In genomic region chr1:201511396-201511795, GRCh38 we compare ENCODE assay signal across 13 cellular contexts. TPM values are rescaled to one million over a fixed set of nuclear protein-coding genes. Genes with fewer than 3 reads are reported as not detected.
DNase-seq lines count a peak whose midpoint lies in the region; ATAC-seq and TF ChIP-seq lines count a peak whose summit lies in the region.
"Had no signal": no experiment of that assay in that cellular context is flagged by ENCODE, and none has a peak within 500 bp of the region (broad histone marks: within the 10 kb centered on the region; RNA-seq: fewer than 3 reads in every experiment).

No MANE protein-coding gene starts in this region.

- 74% methylated on average over 6 of the region's 6 CpGs for WGBS in esophagus muscularis mucosa
- 45 to 54% methylated on average over 6 of the region's 6 CpGs for WGBS in tibial nerve, 2 donors

- intact Hi-C loops in OCI-LY7 (cut with micrococcal nuclease; ENCODE audit: unreplicated experiment) (no loop called here), esophagus muscularis mucosa (cut with DNase I) (no loop called here)

- no peaks in the 10 kb centered on the region for H4K20me1 ChIP-seq in OCI-LY7 (ENCODE audit: insufficient read depth, low read length)

- H3K36me3 ChIP-seq in OCI-LY7 (ENCODE audit: insufficient read depth, low read length) (no peaks in the 10 kb centered on the region), esophagus muscularis mucosa (peaks cover 0 to 6% (median 0%) of the 10 kb centered on the region in 4 donors), tibial nerve (no peaks in the 10 kb centered on the region)

- no TSS peak for BruUV-seq in OCI-LY7 (replicated peaks; lab: Mats Ljungman, UMichigan)

- peak overlapping the region; percentile 79 for H3K4me2 ChIP-seq in OCI-LY7 (ENCODE audit: low read length)

- H3K4me3 Mint-ChIP-seq in nephron progenitor cell: no peak overlapping the region
- H3K4me3 Mint-ChIP-seq: T-helper 17 cell had no signal

- CTCF ChIA-PET in OCI-LY7 (lab: Charles Lee; ENCODE audit: unreplicated experiment): interaction anchor here (1.1 to 6.1 kb wide), 4 partner anchors 8 to 30 kb away, joined by 3 to 82 read pairs (median 14); no protein-coding TSS in a partner anchor

- peaks cover 23% of the 10 kb centered on the region for H3K4me1 Mint-ChIP-seq in nephron progenitor cell

- TF ChIP-seq CTCF in OCI-LY7 (conservative IDR thresholded peaks at IDR 0.05; ENCODE audit: low read length): no peak
- TF ChIP-seq CTCF in esophagus muscularis mucosa (IDR thresholded peaks at IDR 0.05): no peak
- TF ChIP-seq CTCF in nephron progenitor cell (IDR thresholded peaks at IDR 0.05): no peak
- TF ChIP-seq CTCF in tibial nerve (IDR thresholded peaks at IDR 0.05): no peak

- H3K4me3 ChIP-seq in OCI-LY7 (ENCODE audit: low read depth, low read length, poor library complexity, severe bottlenecking) (peak overlapping the region; percentile 46), esophagus muscularis mucosa (no peak overlapping the region), tibial nerve (no peak overlapping the region)

- no peaks in the 10 kb centered on the region for H3K36me3 Mint-ChIP-seq in nephron progenitor cell (ENCODE audit: low read depth)

- no peak for ATAC-seq in GM19328 (IDR thresholded peaks at IDR 0.05; ENCODE audit: unreplicated experiment)
- ATAC-seq: T-helper 17 cell had no signal

- peak overlapping the region; percentile 58 for H3K27ac ChIP-seq in OCI-LY7 (ENCODE audit: low read depth, low read length, poor library complexity, severe bottlenecking)
- H3K27ac ChIP-seq in esophagus muscularis mucosa (replicated peaks in 1 of 4): peak overlapping the region; percentile 93 to 99 (median 97)
- H3K27ac ChIP-seq in tibial nerve: peak overlapping the region; percentile 55 to 88 (median 78)

- H3K9me3 ChIP-seq in OCI-LY7 (ENCODE audit: low read length): no peaks in the 10 kb centered on the region
- no peaks in the 10 kb centered on the region for H3K9me3 ChIP-seq in esophagus muscularis mucosa
- no peaks in the 10 kb centered on the region for H3K9me3 ChIP-seq in tibial nerve

- H3K4me1 ChIP-seq in OCI-LY7 (ENCODE audit: insufficient read depth, low read length, poor library complexity, severe bottlenecking) (peaks cover 62% of the 10 kb centered on the region), esophagus muscularis mucosa (peaks cover 40 to 59% (median 51%) of the 10 kb centered on the region in 4 donors), tibial nerve (peaks cover 0 to 44% (median 31%) of the 10 kb centered on the region in 4 donors)

- H3K9me3 Mint-ChIP-seq in nephron progenitor cell: no peaks in the 10 kb centered on the region

- H3K79me2 ChIP-seq in OCI-LY7 (ENCODE audit: insufficient read depth, low read depth, low read length): peaks cover 2% of the 10 kb centered on the region; the same call in 1 of the 2 replicates

- peaks cover 43% of the 10 kb centered on the region for H3K27me3 Mint-ChIP-seq in nephron progenitor cell (ENCODE audit: low read depth, poor library complexity)
- H3K27me3 Mint-ChIP-seq: T-helper 17 cell had no signal

- H2AFZ ChIP-seq in OCI-LY7 (ENCODE audit: low read length): peak overlapping the region; percentile 90; the same call in 1 of the 2 replicates

- POLR2A ChIA-PET in OCI-LY7 (lab: Charles Lee): interaction anchor here (0.6 to 4.4 kb wide), 6 partner anchors 9 to 93 kb away, joined by 3 to 39 read pairs (median 5); no protein-coding TSS in a partner anchor

- H3K27ac Mint-ChIP-seq in nephron progenitor cell: peak overlapping the region; percentile 76
- H3K27ac Mint-ChIP-seq: T-helper 17 cell had no signal

- DNase-seq in OCI-LY7 (ENCODE audit: low spot score): peak; percentile 16
- DNase-seq in esophagus muscularis mucosa (ENCODE audit: extremely low spot score): no peak
- no peak for DNase-seq in nephron progenitor cell
- DNase-seq in tibial nerve (ENCODE audit: low spot score in 2 of 2): no peak
- no peak for DNase-seq in HPDE6-E6E7 (ENCODE audit: extremely low spot score)
- DNase-seq in NCI-H82 (lab: John Stamatoyannopoulos, UW): no peak
- DNase-seq: activated CD4-positive, alpha-beta T cell treated with anti-CD3 and anti-CD28 coated beads, Interleukin-2, amount 50 U/mL, for 48 hours; activated naive CD4-positive, alpha-beta T cell; HCEC 1CT; NCI-H1694 treated with DMSO at 0.1 percent for 48 hours; stimulated activated CD4-positive, alpha-beta T cell treated with anti-CD3 and anti-CD28 coated beads, Interleukin-12 subunit alpha, Interleukin-12 subunit beta, amount 100 ng/mL, for 4 hours; T-helper 17 cell had no signal

- no peak for TF ChIP-seq POLR2A in esophagus muscularis mucosa (IDR thresholded peaks at IDR 0.05; ENCODE audit: low read depth)
- TF ChIP-seq POLR2A in tibial nerve (IDR thresholded peaks at IDR 0.05): no peak

- TF ChIP-seq EP300 in esophagus muscularis mucosa (IDR thresholded peaks at IDR 0.05) (no peak), tibial nerve (IDR thresholded peaks at IDR 0.05) (no peak)

- no peaks in the 10 kb centered on the region for H3K9me2 ChIP-seq in OCI-LY7 (ENCODE audit: insufficient read depth, low read length)

- H3K27me3 ChIP-seq in esophagus muscularis mucosa: no peaks in the 10 kb centered on the region
- H3K27me3 ChIP-seq in tibial nerve: no peaks in the 10 kb centered on the region

RNA-seq across cellular contexts. Expression of gene CSRP1, which starts 4.5 kb away (rescaled TPM):
- 46.4 and 52.8 TPM in 2 replicates for total RNA-seq in OCI-LY7 (2014; rRNA removed; shearing (Covaris generic))
- 72.2 and 89.8 TPM in 2 replicates for total RNA-seq in OCI-LY7 (2022)
- total RNA-seq in esophagus muscularis mucosa: 1,000 to 10,000 TPM; 3,645 to 7,984 (median 5,321) TPM
- 1,000 to 10,000 TPM in 3 of 4 donors, 100 to 1,000 TPM in 1; 548 to 1,751 (median 1,444) TPM for total RNA-seq in tibial nerve

RNA-seq across cellular contexts. Expression of gene NAV1, which starts 27.5 kb away (rescaled TPM):
- 2.5 and 4.2 TPM in 2 replicates for total RNA-seq in OCI-LY7 (2014; rRNA removed; shearing (Covaris generic))
- 19.8 and 20.7 TPM in 2 replicates for total RNA-seq in OCI-LY7 (2022)
- 10 to 100 TPM; 12.9 to 35.5 (median 21.9) TPM for total RNA-seq in esophagus muscularis mucosa
- total RNA-seq in tibial nerve: 10 to 100 TPM; 22.9 to 49.2 (median 34.2) TPM

RNA-seq across cellular contexts. Expression of gene PHLDA3, which starts 42.4 kb away (rescaled TPM):
- total RNA-seq in OCI-LY7 (2014; rRNA removed; shearing (Covaris generic)): not detected in 2 replicates
- not detected in 2 replicates for total RNA-seq in OCI-LY7 (2022)
- total RNA-seq in esophagus muscularis mucosa: 100 to 1,000 TPM in 2 of 4 donors, 10 to 100 TPM in 2; 63.5 to 158 (median 106) TPM
- 100 to 1,000 TPM; 243 to 301 (median 271) TPM for total RNA-seq in tibial nerve

Comparison
In these comparisons a context has a peak if more than half of its experiments do, and no peak if none do; other contexts are left out.
1. RNA of gene CSRP1, which starts 4.5 kb away (total RNA-seq): 3,645 to 7,984 TPM in esophagus muscularis mucosa and 548 to 1,751 TPM in tibial nerve; 46.4 to 89.8 TPM in OCI-LY7; every median in the first group is over 4 times any median in the second.
2. RNA of gene PHLDA3, which starts 42.4 kb away (total RNA-seq): 243 to 301 TPM in tibial nerve and 63.5 to 158 TPM in esophagus muscularis mucosa; not detected in OCI-LY7; every median in the first group is over 10 times any median in the second.
3. Peak in every context shown above with its lines, with median percentiles within 50 percentile points of each other: H3K27ac ChIP-seq.